In genomic region chr3:71891483-71891882, GRCh38 we compare ENCODE assay signal across 1 cellular context.
TF ChIP-seq lines count a peak whose summit lies in the region.

No MANE protein-coding gene starts in this region.

TF ChIP-seq in K562, 482 proteins besides CTCF, POLR2A, EP300 and RAD21 (continued from another document):
- TF ChIP-seq E4F1 (CRISPR knock-in tag; IDR thresholded peaks at IDR 0.05; ENCODE audit: borderline replicate concordance): no peak
TF ChIP-seq in K562: peak in this region for 1.
